In the genomic region with DNA sequence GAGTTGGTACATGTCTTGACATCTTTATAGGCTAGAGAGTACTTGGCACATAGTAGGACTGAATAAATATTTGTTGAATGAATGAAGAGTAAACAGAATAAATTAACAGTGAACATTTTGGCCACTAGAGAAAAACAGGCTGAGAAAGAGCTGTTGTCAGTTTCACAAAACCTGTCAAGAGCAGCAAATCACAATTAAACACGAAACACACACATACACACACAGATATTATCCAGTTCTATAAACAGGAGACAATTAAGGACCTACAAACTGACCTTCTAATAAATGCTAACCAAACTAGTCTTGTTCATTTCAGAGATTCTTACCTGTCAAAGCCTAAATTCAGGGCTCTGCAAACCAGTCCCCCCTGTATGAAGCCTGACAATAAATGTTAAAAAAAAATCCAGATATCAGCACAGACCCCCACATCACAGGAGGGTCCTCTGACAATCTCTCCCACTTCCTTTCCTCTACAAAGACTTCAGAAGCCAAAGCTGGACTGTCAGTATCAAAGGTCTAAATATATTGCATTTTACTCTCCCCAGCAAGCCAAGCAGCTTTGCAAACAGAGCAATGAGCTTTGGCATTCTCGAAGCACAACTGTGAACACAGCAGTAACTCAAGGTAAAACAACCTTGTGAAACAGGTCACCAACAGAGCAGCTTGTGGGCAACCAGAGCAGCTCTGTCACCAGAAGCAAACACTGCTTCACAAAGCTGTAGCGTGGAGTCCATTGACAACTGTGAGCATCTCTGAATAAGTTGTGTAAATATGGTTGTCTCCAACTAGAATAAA, we compare ENCODE assay signal across 15 cellular contexts.
DNase-seq lines count a peak whose midpoint lies in the region; ATAC-seq and TF ChIP-seq lines count a peak whose summit lies in the region.
"Had no signal": no experiment of that assay in that cellular context is flagged by ENCODE, and none has a peak within 500 bp of the region (broad histone marks: within the 10 kb centered on the region; RNA-seq: fewer than 3 reads in every experiment).

No MANE protein-coding gene starts in this region.

- peak; percentile 51 for DNase-seq in hepatocyte (ENCODE audit: low spot score)
- DNase-seq in pons (ENCODE audit: low spot score), result peak; percentile 1
- no peak for DNase-seq in NCI-H526 (lab: John Stamatoyannopoulos, UW)
- DNase-seq in foreskin keratinocyte, result no peak
- no peak for DNase-seq in T-cell
- DNase-seq in body of pancreas, result no peak
- DNase-seq: 8988T; CD4-positive, alpha-beta memory T cell; DMS79 treated with DMSO at 0.1 percent for 48 hours; H9 had no signal

- H3K79me2 ChIP-seq in hepatocyte, result no peaks in the 10 kb centered on the region

- intact Hi-C loops in body of pancreas (cut with DNase I), result no loop called here

- no peak for TF ChIP-seq CTCF in HEK293 (tag by site-specific recombination; IDR thresholded peaks at IDR 0.05)
- TF ChIP-seq CTCF in hepatocyte (IDR thresholded peaks at IDR 0.05; ENCODE audit: poor library complexity), result no peak
- TF ChIP-seq CTCF in liver (IDR thresholded peaks at IDR 0.05; ENCODE audit: low read depth, low read length, missing input control), result no peak
- TF ChIP-seq CTCF in foreskin keratinocyte (conservative IDR thresholded peaks at IDR 0.05), result no peak
- no peak for TF ChIP-seq CTCF in body of pancreas (IDR thresholded peaks at IDR 0.05)

- POLR2A ChIA-PET in HEK293 (lab: Yijun Ruan, JAX) (no interaction called here), T-cell (lab: Charles Lee) (no interaction called here)

- no peaks in the 10 kb centered on the region for H3K9me2 ChIP-seq in hepatocyte (replicated peaks; ENCODE audit: insufficient read depth)

- H3K36me3 ChIP-seq in HEK293 (ENCODE audit: control insufficient read depth in 2 of 2, insufficient read depth in 1 of 2, low read length in 2 of 2), result no peaks in the 10 kb centered on the region
- H3K36me3 ChIP-seq in hepatocyte (replicated peaks; ENCODE audit: insufficient read depth, low read depth), result no peaks in the 10 kb centered on the region
- H3K36me3 ChIP-seq in liver (ENCODE audit: control insufficient read depth in 4 of 4, insufficient read depth in 3 of 4, low read depth in 1 of 4, low read length in 3 of 4), result no peaks in the 10 kb centered on the region
- H3K36me3 ChIP-seq in body of pancreas (replicated peaks in 1 of 2; ENCODE audit: insufficient read depth in 1 of 2, low read depth in 2 of 2), result no peaks in the 10 kb centered on the region
- H3K36me3 ChIP-seq: BLaER1 had no signal

- H3K4me3 Mint-ChIP-seq in T-cell, result no peak overlapping the region
- H3K4me3 Mint-ChIP-seq: CD14-positive monocyte; CD4-positive, alpha-beta memory T cell; H9 had no signal

- no peak overlapping the region for H3K27ac ChIP-seq in HEK293 (ENCODE audit: extremely low read depth, low read depth, low read length)
- H3K27ac ChIP-seq in hepatocyte, result no peak overlapping the region
- no peak overlapping the region for H3K27ac ChIP-seq in liver (ENCODE audit: low read depth in 1 of 2, low read length in 2 of 2)
- H3K27ac ChIP-seq in foreskin keratinocyte, result no peak overlapping the region
- H3K27ac ChIP-seq in body of pancreas, result no peak overlapping the region
- H3K27ac ChIP-seq: BLaER1 had no signal

- ATAC-seq in foreskin keratinocyte, result no peak
- ATAC-seq in T-cell (replicated peaks in 1 of 4), result no peak
- no peak for ATAC-seq in body of pancreas
- ATAC-seq: GM12878 had no signal

- peaks cover 0 to 13% (median 3%) of the 10 kb centered on the region in 3 donors for H3K9me3 Mint-ChIP-seq in T-cell

- CTCF ChIA-PET in HEK293 (lab: Yijun Ruan, JAX) (interaction anchor here (0.6 to 1.7 kb wide), 4 partner anchors 9 to 452 kb away, joined by 3 to 7 read pairs (median 4); no protein-coding TSS in a partner anchor), T-cell (lab: Charles Lee) (no interaction called here)

- 60% methylated on average over 3 of the region's 3 CpGs for WGBS in hepatocyte (ENCODE audit: low lambda C conversion rate, missing lambda C conversion rate)
- WGBS in liver, result 40% methylated on average over 3 of the region's 3 CpGs
- WGBS in body of pancreas, 2 donors, result 42 to 47% methylated on average over 3 of the region's 3 CpGs

- no peak overlapping the region for H3K9ac ChIP-seq in liver (ENCODE audit: low read depth in 1 of 2, low read length in 2 of 2)
- H3K9ac ChIP-seq: BLaER1 had no signal

- H2AFZ ChIP-seq in hepatocyte, result no peak overlapping the region

- H3K9me3 ChIP-seq in HEK293 (ENCODE audit: control insufficient read depth, insufficient read depth, low read depth, low read length), result no peaks in the 10 kb centered on the region; the same call in 1 of the 2 replicates
- no peaks in the 10 kb centered on the region for H3K9me3 ChIP-seq in hepatocyte (ENCODE audit: low read depth)
- no peaks in the 10 kb centered on the region for H3K9me3 ChIP-seq in liver (ENCODE audit: control insufficient read depth in 4 of 4, low read length in 3 of 4)
- no peaks in the 10 kb centered on the region for H3K9me3 ChIP-seq in body of pancreas

- no peaks in the 10 kb centered on the region for H4K20me1 ChIP-seq in hepatocyte (ENCODE audit: insufficient read depth, poor library complexity, severe bottlenecking)
- H4K20me1 ChIP-seq: BLaER1 had no signal

- peaks cover 13 to 27% of the 10 kb centered on the region in 2 donors for H3K27me3 Mint-ChIP-seq in T-cell

- no peaks in the 10 kb centered on the region for H3K4me1 Mint-ChIP-seq in T-cell
- H3K4me1 Mint-ChIP-seq: CD14-positive monocyte; CD4-positive, alpha-beta memory T cell had no signal

- H3K4me1 ChIP-seq in HEK293 (ENCODE audit: control insufficient read depth, insufficient read depth, low read length) (no peaks in the 10 kb centered on the region), hepatocyte (ENCODE audit: insufficient read depth) (no peaks in the 10 kb centered on the region), liver (ENCODE audit: control insufficient read depth in 4 of 4, insufficient read depth in 4 of 4, low read length in 3 of 4) (peaks cover 0 to 3% (median 0%) of the 10 kb centered on the region in 4 donors), foreskin keratinocyte (no peaks in the 10 kb centered on the region), body of pancreas (no peaks in the 10 kb centered on the region)
- H3K4me1 ChIP-seq: BLaER1 had no signal

- no peak overlapping the region for H3K4me2 ChIP-seq in hepatocyte
- H3K4me2 ChIP-seq: BLaER1 had no signal

- H3K27ac Mint-ChIP-seq in T-cell, result no peak overlapping the region
- H3K27ac Mint-ChIP-seq: CD14-positive monocyte; CD4-positive, alpha-beta memory T cell; H9 had no signal

- no peak for TF ChIP-seq RAD21 in liver (IDR thresholded peaks at IDR 0.05)

- H3K27me3 ChIP-seq in hepatocyte, result no peaks in the 10 kb centered on the region
- no peaks in the 10 kb centered on the region for H3K27me3 ChIP-seq in liver (ENCODE audit: control insufficient read depth in 4 of 4, insufficient read depth in 4 of 4, low read length in 3 of 4)
- H3K27me3 ChIP-seq in foreskin keratinocyte, result no peaks in the 10 kb centered on the region
- H3K27me3 ChIP-seq in body of pancreas, result no peaks in the 10 kb centered on the region
- H3K27me3 ChIP-seq: BLaER1 had no signal

- H3K4me3 ChIP-seq in HEK293 (ENCODE audit: low read depth, low read length), result no peak overlapping the region
- no peak overlapping the region for H3K4me3 ChIP-seq in hepatocyte
- H3K4me3 ChIP-seq in liver (ENCODE audit: low read depth in 1 of 3, low read length in 3 of 3), result no peak overlapping the region
- H3K4me3 ChIP-seq in body of pancreas, result no peak overlapping the region
- H3K4me3 ChIP-seq: BLaER1, GM12878 had no signal

- no peaks in the 10 kb centered on the region for H3K36me3 Mint-ChIP-seq in T-cell
- H3K36me3 Mint-ChIP-seq: CD14-positive monocyte; CD4-positive, alpha-beta memory T cell had no signal

- no peak for TF ChIP-seq POLR2A in body of pancreas (IDR thresholded peaks at IDR 0.05)

TF ChIP-seq in HEK293, 187 proteins besides CTCF, POLR2A, EP300 and RAD21:
- TF ChIP-seq ZIC2 (tag by site-specific recombination; IDR thresholded peaks at IDR 0.05) (peak; percentile 29; the same call in 1 of the 2 replicates), ZSCAN23 (tag by site-specific recombination; IDR thresholded peaks at IDR 0.05) (no peak)

TF ChIP-seq in liver, 16 proteins besides CTCF, POLR2A, EP300 and RAD21 (continues in another document):
- no peak for TF ChIP-seq GABPA (IDR thresholded peaks at IDR 0.05 in 1 of 2, conservative IDR thresholded peaks at IDR 0.05 in 1 of 2)
- no peak for TF ChIP-seq FOXA1 (IDR thresholded peaks at IDR 0.05)
- peak in 1 of 2 donors; percentile 35 for TF ChIP-seq JUND (IDR thresholded peaks at IDR 0.05)
- TF ChIP-seq, protein P1, sequence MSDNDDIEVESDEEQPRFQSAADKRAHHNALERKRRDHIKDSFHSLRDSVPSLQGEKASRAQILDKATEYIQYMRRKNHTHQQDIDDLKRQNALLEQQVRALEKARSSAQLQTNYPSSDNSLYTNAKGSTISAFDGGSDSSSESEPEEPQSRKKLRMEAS (IDR thresholded peaks at IDR 0.05), result no peak
- no peak for TF ChIP-seq ZBTB33 (IDR thresholded peaks at IDR 0.05)

Comparison
In these comparisons a context has a peak if more than half of its experiments do, and no peak if none do; other contexts are left out.
1. DNase-seq: peak in hepatocyte (single experiment) and pons (single experiment); none in NCI-H526 (0 of 2), foreskin keratinocyte (0 of 2), T-cell (0 of 34) and body of pancreas (0 of 4).